19 cellular contexts compared by ENCODE assay signal in the genomic region with DNA sequence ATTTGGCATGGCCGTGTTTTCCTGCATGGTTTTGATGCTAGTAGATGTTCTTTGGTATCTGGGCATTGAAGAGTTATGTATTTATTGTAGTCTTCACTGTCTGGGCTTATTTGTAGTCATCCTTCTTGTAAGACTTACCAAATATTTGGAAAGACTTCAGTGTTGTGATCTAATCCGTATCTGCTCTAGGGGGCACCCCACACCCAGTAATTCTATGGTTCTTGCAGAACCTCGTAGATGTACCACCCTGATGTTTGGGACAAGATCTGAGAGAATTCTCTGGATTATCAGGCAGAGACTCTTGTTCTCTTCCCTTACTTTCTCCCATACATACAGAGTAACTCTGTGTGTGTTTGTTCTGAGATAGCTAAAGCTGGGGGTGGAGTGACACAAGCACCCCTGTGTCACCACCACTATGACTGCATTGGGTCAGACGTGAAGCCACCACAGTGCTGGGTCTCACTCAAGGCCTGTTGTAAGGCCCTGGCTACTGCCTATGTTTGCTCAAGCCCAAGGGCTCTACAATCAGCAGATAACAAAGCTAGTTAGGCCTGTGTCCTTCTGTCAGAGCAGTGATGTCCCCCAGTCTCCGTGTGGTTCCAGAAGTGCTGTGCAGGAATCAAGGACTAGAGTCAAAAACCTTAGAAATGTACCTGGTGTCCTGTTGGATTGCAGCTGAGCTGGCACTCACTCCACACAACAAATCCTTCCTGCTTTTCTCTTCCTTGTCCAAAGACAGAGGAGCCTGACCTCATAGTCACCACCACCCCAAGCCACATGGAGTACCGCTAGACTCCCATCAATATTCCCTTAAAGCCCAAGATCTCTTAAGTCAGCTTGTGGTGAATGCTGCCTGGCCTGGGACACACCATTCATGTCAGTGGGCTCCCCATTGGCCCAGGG. TPM values are rescaled to one million over a fixed set of nuclear protein-coding genes. Genes with fewer than 3 reads are reported as not detected.
DNase-seq lines count a peak whose midpoint lies in the region; ATAC-seq, FAIRE-seq and TF ChIP-seq lines count a peak whose summit lies in the region.
"Had no signal": no experiment of that assay in that cellular context is flagged by ENCODE, and none has a peak within 500 bp of the region (broad histone marks: within the 10 kb centered on the region; RNA-seq: fewer than 3 reads in every experiment).

No MANE protein-coding gene starts in this region.

- POLR2A ChIA-PET in A673 (lab: Charles Lee; ENCODE audit: low non-redundant PET), result no interaction called here

- no peaks in the 10 kb centered on the region for H3K4me1 Mint-ChIP-seq in stimulated activated naive CD8-positive, alpha-beta T cell treated with anti-CD3 and anti-CD28 coated beads, Interleukin-15, amount 100 ng/mL, for 72 hours
- H3K4me1 Mint-ChIP-seq: memory B cell, neural progenitor cell had no signal

- no peak for TF ChIP-seq EP300 in esophagus muscularis mucosa (IDR thresholded peaks at IDR 0.05)

- H3K4me3 Mint-ChIP-seq in stimulated activated naive CD8-positive, alpha-beta T cell treated with anti-CD3 and anti-CD28 coated beads, Interleukin-15, amount 100 ng/mL, for 72 hours, result no peak overlapping the region
- H3K4me3 Mint-ChIP-seq: memory B cell, neural progenitor cell had no signal

- H3K27me3 Mint-ChIP-seq in stimulated activated naive CD8-positive, alpha-beta T cell treated with anti-CD3 and anti-CD28 coated beads, Interleukin-15, amount 100 ng/mL, for 72 hours, result no peaks in the 10 kb centered on the region

- DNase-seq in A673 (ENCODE audit: low spot score) (no peak), GM13977 (ENCODE audit: low spot score) (no peak), esophagus muscularis mucosa (ENCODE audit: extremely low spot score) (peak; percentile 53), NCI-H1694 treated with DMSO at 0.1 percent for 48 hours (lab: John Stamatoyannopoulos, UW) (no peak), H54 (ENCODE audit: insufficient read length, low spot score) (no peak)
- DNase-seq in stimulated activated naive CD8-positive, alpha-beta T cell treated with anti-CD3 and anti-CD28 coated beads, Interleukin-15, amount 100 ng/mL, for 72 hours, result no peak
- DNase-seq: activated naive CD4-positive, alpha-beta T cell treated with anti-CD3 and anti-CD28 coated beads, Interleukin-2, amount 50 U/mL, for 16 hours; NCI-H1417 treated with DMSO at 0.1 percent for 48 hours; NCI-H526 treated with DMSO at 0.1 percent for 48 hours; right cardiac atrium; SIG-M5; stimulated activated CD4-positive, alpha-beta T cell treated with anti-CD3 and anti-CD28 coated beads, Interleukin-2, amount 100 ng/mL, for 48 hours had no signal

- CTCF ChIA-PET in A673 (lab: Charles Lee), result no interaction called here

- ATAC-seq in GM19395 (IDR thresholded peaks at IDR 0.05; ENCODE audit: unreplicated experiment), result no peak
- ATAC-seq in stimulated activated naive CD8-positive, alpha-beta T cell treated with anti-CD3 and anti-CD28 coated beads, Interleukin-15, amount 100 ng/mL, for 72 hours, result no peak
- ATAC-seq: right cardiac atrium had no signal

- intact Hi-C loops in A673 (cut with micrococcal nuclease; ENCODE audit: unreplicated experiment), result no loop called here
- intact Hi-C loops in esophagus muscularis mucosa (cut with DNase I), result no loop called here

- no TSS peak for BruUV-seq in A673 (replicated peaks; lab: Mats Ljungman, UMichigan)

- TF ChIP-seq CTCF in A673 (conservative IDR thresholded peaks at IDR 0.05; ENCODE audit: low read depth, low read length) (0 out of 2 replicates have a peak, but pooled peaks have one; percentile 22), GM13977 (IDR thresholded peaks at IDR 0.05; ENCODE audit: extremely low read depth, insufficient read depth, missing control alignments) (peak; percentile 15), OCI-LY3 (IDR thresholded peaks at IDR 0.05; ENCODE audit: low read depth, low read length) (peak; percentile 34), esophagus muscularis mucosa (IDR thresholded peaks at IDR 0.05) (no peak)

- H3K9me3 Mint-ChIP-seq in stimulated activated naive CD8-positive, alpha-beta T cell treated with anti-CD3 and anti-CD28 coated beads, Interleukin-15, amount 100 ng/mL, for 72 hours, result peaks cover 0 to 8% of the 10 kb centered on the region in 2 donors

- no peak overlapping the region for H3K9ac ChIP-seq in OCI-LY3 (ENCODE audit: low read length)
- H3K9ac ChIP-seq: BLaER1, neural progenitor cell had no signal

- H2AFZ ChIP-seq in OCI-LY3 (ENCODE audit: low read depth, low read length), result no peak overlapping the region
- H2AFZ ChIP-seq: neural progenitor cell had no signal

- no peaks in the 10 kb centered on the region for H3K27me3 ChIP-seq in A673 (replicated peaks; ENCODE audit: insufficient read depth, low read depth, low read length, poor library complexity)
- H3K27me3 ChIP-seq in OCI-LY3 (ENCODE audit: low read depth, low read length), result 0 out of 2 replicates have a peak, but pooled peaks cover 3% of the 10 kb centered on the region
- no peaks in the 10 kb centered on the region for H3K27me3 ChIP-seq in esophagus muscularis mucosa
- H3K27me3 ChIP-seq: BLaER1, neural progenitor cell had no signal

- in situ Hi-C loops in GM13977 (cut with MboI; ENCODE audit: low pct_unique_long_range_greater_than_20kb, low sequenced_read_pairs, unreplicated experiment), result no loop called here

- TF ChIP-seq POLR2A in esophagus muscularis mucosa (IDR thresholded peaks at IDR 0.05; ENCODE audit: low read depth) (no peak), H54 (IDR thresholded peaks at IDR 0.05; ENCODE audit: low read depth, low read length) (no peak)

- no peaks in the 10 kb centered on the region for H3K79me2 ChIP-seq in OCI-LY3 (ENCODE audit: low read length)

- WGBS in esophagus muscularis mucosa, result 85% methylated on average over 6 of the region's 6 CpGs

- no peaks in the 10 kb centered on the region for H4K20me1 ChIP-seq in OCI-LY3 (ENCODE audit: insufficient read depth, low read length)
- H4K20me1 ChIP-seq: BLaER1 had no signal

- H3K36me3 ChIP-seq in A673 (ENCODE audit: insufficient read depth, low read length, poor library complexity, severe bottlenecking), result no peaks in the 10 kb centered on the region
- no peaks in the 10 kb centered on the region for H3K36me3 ChIP-seq in OCI-LY3 (replicated peaks; ENCODE audit: low read depth, low read length)
- peaks cover 0 to 5% (median 0%) of the 10 kb centered on the region in 4 donors for H3K36me3 ChIP-seq in esophagus muscularis mucosa
- H3K36me3 ChIP-seq: BLaER1, neural progenitor cell had no signal

- peak overlapping the region in 1 of 2 donors; percentile 8 for H3K27ac Mint-ChIP-seq in stimulated activated naive CD8-positive, alpha-beta T cell treated with anti-CD3 and anti-CD28 coated beads, Interleukin-15, amount 100 ng/mL, for 72 hours
- H3K27ac Mint-ChIP-seq: memory B cell, neural progenitor cell had no signal

- H3K9me3 ChIP-seq in A673 (ENCODE audit: low read depth, low read length, poor library complexity, severe bottlenecking) (no peaks in the 10 kb centered on the region), OCI-LY3 (ENCODE audit: insufficient read depth, low read length) (no peaks in the 10 kb centered on the region), esophagus muscularis mucosa (no peaks in the 10 kb centered on the region)

- FAIRE-seq in H54 (lab: Jason Lieb, UNC), result no peak
- FAIRE-seq: HTR-8/SVneo had no signal

- H3K4me1 ChIP-seq in A673 (ENCODE audit: insufficient read depth, low read length, poor library complexity, severe bottlenecking) (no peaks in the 10 kb centered on the region), OCI-LY3 (ENCODE audit: low read length) (no peaks in the 10 kb centered on the region), esophagus muscularis mucosa (no peaks in the 10 kb centered on the region)
- H3K4me1 ChIP-seq: BLaER1, neural progenitor cell had no signal

- no peak overlapping the region for H3K4me2 ChIP-seq in OCI-LY3 (ENCODE audit: low read length)
- H3K4me2 ChIP-seq: BLaER1, neural progenitor cell had no signal

- no peak overlapping the region for H3K4me3 ChIP-seq in A673 (ENCODE audit: low read depth, low read length, poor library complexity, severe bottlenecking)
- no peak overlapping the region for H3K4me3 ChIP-seq in OCI-LY3 (ENCODE audit: low read length)
- H3K4me3 ChIP-seq in esophagus muscularis mucosa, result no peak overlapping the region
- H3K4me3 ChIP-seq: BLaER1, neural progenitor cell had no signal

- H3K27ac ChIP-seq in A673 (ENCODE audit: low read depth, low read length, poor library complexity, severe bottlenecking) (no peak overlapping the region), OCI-LY3 (ENCODE audit: low read length) (no peak overlapping the region), esophagus muscularis mucosa (replicated peaks in 1 of 4) (no peak overlapping the region)
- H3K27ac ChIP-seq: BLaER1, neural progenitor cell had no signal

RNA-seq across cellular contexts. Expression of a gene that starts 9.5 kb away (rescaled TPM):
- 0.24 and 0.42 TPM in 2 replicates for total RNA-seq in A673 (2021)
- total RNA-seq in esophagus muscularis mucosa, result under 1 TPM in 3 of 4 donors, not detected in 1; 0.17 to 0.69 (median 0.42) TPM

RNA-seq across cellular contexts. Expression of a gene that starts 13.7 kb away (rescaled TPM):
- total RNA-seq in A673 (2021) (not detected in 2 replicates), esophagus muscularis mucosa (under 1 TPM in 2 of 4 donors, not detected in 2; 0.40 to 0.42 TPM)
- total RNA-seq: ureter had no signal

RNA-seq across cellular contexts. Expression of a gene that starts 58.5 kb away (rescaled TPM):
- 17.4 and 18.2 TPM in 2 replicates for total RNA-seq in A673 (2021)
- total RNA-seq in esophagus muscularis mucosa, result 1 to 10 TPM; 5.0 to 9.1 (median 7.1) TPM

Comparison
In these comparisons a context has a peak if more than half of its experiments do, and no peak if none do; other contexts are left out.
1. CTCF ChIP-seq: peak in A673 (single experiment), GM13977 (single experiment) and OCI-LY3 (single experiment); none in esophagus muscularis mucosa (0 of 3).